ENCODE assay signal across 10 cellular contexts in genomic region chr20:63947638-63948456, GRCh38. TPM values are rescaled to one million over a fixed set of nuclear protein-coding genes. Genes with fewer than 3 reads are reported as not detected.
A peak's percentile ranks its signal among the peaks of the same experiment; 100 is the strongest.
DNase-seq lines count a peak whose midpoint lies in the region; ATAC-seq and TF ChIP-seq lines count a peak whose summit lies in the region.
"Had no signal": no experiment of that assay in that cellular context is flagged by ENCODE, and none has a peak within 500 bp of the region (broad histone marks: within the 10 kb centered on the region; RNA-seq: fewer than 3 reads in every experiment).

No MANE protein-coding gene starts in this region.

- H3K4me1 ChIP-seq in right cardiac atrium (ENCODE audit: control insufficient read depth, insufficient read depth, low read length) (peaks cover 14% of the 10 kb centered on the region), OCI-LY7 (ENCODE audit: insufficient read depth, low read length, poor library complexity, severe bottlenecking) (peaks cover 20% of the 10 kb centered on the region)

- no peaks in the 10 kb centered on the region for H3K27me3 Mint-ChIP-seq in stimulated activated naive B cell treated with anti-CD40 and anti-IgM and Interleukin-4, amounts not matched to agents 10 μg/mL and 1 μg/mL and 100 μg/mL, for 72 hours

- peak overlapping the region; percentile 91 for H3K27ac Mint-ChIP-seq in stimulated activated naive B cell treated with anti-CD40 and anti-IgM and Interleukin-4, amounts not matched to agents 10 μg/mL and 1 μg/mL and 100 μg/mL, for 72 hours

- no peak for TF ChIP-seq CTCF in OCI-LY7 (conservative IDR thresholded peaks at IDR 0.05; ENCODE audit: low read length)

- H3K9me3 ChIP-seq in right cardiac atrium (ENCODE audit: control insufficient read depth, low read length) (no peaks in the 10 kb centered on the region), OCI-LY7 (ENCODE audit: low read length) (no peaks in the 10 kb centered on the region)
- H3K9me3 ChIP-seq: left lung had no signal

- no TSS peak for BruUV-seq in OCI-LY7 (replicated peaks; lab: Mats Ljungman, UMichigan)

- H3K36me3 Mint-ChIP-seq in stimulated activated naive B cell treated with anti-CD40 and anti-IgM and Interleukin-4, amounts not matched to agents 10 μg/mL and 1 μg/mL and 100 μg/mL, for 72 hours: peaks cover 15 to 27% of the 10 kb centered on the region in 2 donors

- CTCF ChIA-PET in OCI-LY7 (lab: Charles Lee; ENCODE audit: unreplicated experiment): no interaction called here

- 42% methylated on average over 27 of the region's 27 CpGs for WGBS in right cardiac atrium

- H3K79me2 ChIP-seq in OCI-LY7 (ENCODE audit: insufficient read depth, low read depth, low read length): peaks cover 16% of the 10 kb centered on the region; the same call in 1 of the 2 replicates

- H3K4me3 Mint-ChIP-seq in stimulated activated naive B cell treated with anti-CD40 and anti-IgM and Interleukin-4, amounts not matched to agents 10 μg/mL and 1 μg/mL and 100 μg/mL, for 72 hours: peak overlapping the region; percentile 75 to 85

- ATAC-seq in right cardiac atrium: no peak
- ATAC-seq in stimulated activated naive B cell treated with anti-CD40 and anti-IgM and Interleukin-4, amounts not matched to agents 10 μg/mL and 1 μg/mL and 100 μg/mL, for 72 hours (replicated peaks): peak; percentile 75 to 77

- POLR2A ChIA-PET in OCI-LY7 (lab: Charles Lee): no interaction called here

- peak; percentile 52 for DNase-seq in DMS153 treated with DMSO at 0.1 percent for 48 hours (lab: John Stamatoyannopoulos, UW; ENCODE audit: unreplicated experiment)
- DNase-seq in DMS153 (lab: John Stamatoyannopoulos, UW): no peak
- peak; percentile 46 for DNase-seq in activated T-cell treated with anti-CD3 and anti-CD28 coated beads, Interleukin-2, amount 50 U/mL, for 1 hour
- peak; percentile 31 to 73 (median 70) for DNase-seq in right cardiac atrium
- no peak for DNase-seq in stimulated activated naive B cell treated with anti-CD40 and anti-IgM and Interleukin-4, amounts not matched to agents 10 μg/mL and 1 μg/mL and 100 μg/mL, for 72 hours
- no peak for DNase-seq in NCI-H510A treated with DMSO at 0.1 percent for 48 hours (lab: John Stamatoyannopoulos, UW)
- no peak for DNase-seq in OCI-LY7 (ENCODE audit: low spot score)
- no peak for DNase-seq in NCI-H526 treated with DMSO at 0.1 percent for 48 hours (lab: John Stamatoyannopoulos, UW)
- DNase-seq: 8988T had no signal

- no peaks in the 10 kb centered on the region for H3K27me3 ChIP-seq in right cardiac atrium (ENCODE audit: control insufficient read depth, insufficient read depth)
- H3K27me3 ChIP-seq: left lung had no signal

- H2AFZ ChIP-seq in OCI-LY7 (ENCODE audit: low read length): no peak overlapping the region

- no peaks in the 10 kb centered on the region for H3K9me3 Mint-ChIP-seq in stimulated activated naive B cell treated with anti-CD40 and anti-IgM and Interleukin-4, amounts not matched to agents 10 μg/mL and 1 μg/mL and 100 μg/mL, for 72 hours

- H3K4me2 ChIP-seq in OCI-LY7 (ENCODE audit: low read length): no peak overlapping the region

- H3K9me2 ChIP-seq in OCI-LY7 (ENCODE audit: insufficient read depth, low read length): no peaks in the 10 kb centered on the region

- intact Hi-C loops in right cardiac atrium (cut with DNase I) (no loop called here), OCI-LY7 (cut with micrococcal nuclease; ENCODE audit: unreplicated experiment) (no loop called here)

- H3K27ac ChIP-seq in right cardiac atrium (ENCODE audit: low read length) (peak overlapping the region; percentile 22), OCI-LY7 (ENCODE audit: low read depth, low read length, poor library complexity, severe bottlenecking) (no peak overlapping the region)

- no peaks in the 10 kb centered on the region for H4K20me1 ChIP-seq in OCI-LY7 (ENCODE audit: insufficient read depth, low read length)

- H3K4me3 ChIP-seq in right cardiac atrium (ENCODE audit: low read length): no peak overlapping the region
- no peak overlapping the region for H3K4me3 ChIP-seq in OCI-LY7 (ENCODE audit: low read depth, low read length, poor library complexity, severe bottlenecking)
- H3K4me3 ChIP-seq: left lung had no signal

- H3K36me3 ChIP-seq in OCI-LY7 (ENCODE audit: insufficient read depth, low read length): peaks cover 31% of the 10 kb centered on the region; the same call in 1 of the 2 replicates

- peaks cover 38 to 52% of the 10 kb centered on the region in 2 donors for H3K4me1 Mint-ChIP-seq in stimulated activated naive B cell treated with anti-CD40 and anti-IgM and Interleukin-4, amounts not matched to agents 10 μg/mL and 1 μg/mL and 100 μg/mL, for 72 hours

RNA-seq across cellular contexts. Expression of gene UCKL1, which starts 8.4 kb away (rescaled TPM):
- total RNA-seq in right cardiac atrium (10 to 100 TPM; 35.5 to 47.0 (median 44.0) TPM), OCI-LY7 (2022) (42.6 and 43.0 TPM in 2 replicates)
- polyA plus RNA-seq in right cardiac atrium: 36.5 TPM
- 19.8 and 25.6 TPM in 2 replicates for total RNA-seq in OCI-LY7 (2014; rRNA removed; shearing (Covaris generic))

RNA-seq across cellular contexts. Expression of gene ZNF512B, which starts 21.9 kb away (rescaled TPM):
- total RNA-seq in right cardiac atrium (10 to 100 TPM; 12.3 to 16.1 (median 13.6) TPM), OCI-LY7 (2022) (13.6 and 14.3 TPM in 2 replicates)
- polyA plus RNA-seq in right cardiac atrium: 9.8 TPM
- 5.6 and 7.2 TPM in 2 replicates for total RNA-seq in OCI-LY7 (2014; rRNA removed; shearing (Covaris generic))

RNA-seq across cellular contexts. Expression of gene SAMD10, which starts 31.6 kb away (rescaled TPM):
- 1 to 10 TPM; 3.3 to 4.9 (median 3.8) TPM for total RNA-seq in right cardiac atrium
- polyA plus RNA-seq in right cardiac atrium: 4.8 TPM
- 3.1 and 12.0 TPM in 2 replicates for total RNA-seq in OCI-LY7 (2014; rRNA removed; shearing (Covaris generic))
- 11.9 and 13.3 TPM in 2 replicates for total RNA-seq in OCI-LY7 (2022)

RNA-seq across cellular contexts. Expression of gene PRPF6, which starts 33.1 kb away (rescaled TPM):
- total RNA-seq in right cardiac atrium (10 to 100 TPM; 42.5 to 44.7 (median 43.5) TPM), OCI-LY7 (2022) (70.4 and 73.7 TPM in 2 replicates)
- 29.6 TPM for polyA plus RNA-seq in right cardiac atrium
- 45.1 and 61.5 TPM in 2 replicates for total RNA-seq in OCI-LY7 (2014; rRNA removed; shearing (Covaris generic))

RNA-seq across cellular contexts. Expression of gene DNAJC5, which starts 52.9 kb away (rescaled TPM):
- total RNA-seq in right cardiac atrium (10 to 100 TPM; 43.1 to 51.0 (median 49.9) TPM), OCI-LY7 (2022) (24.1 and 27.5 TPM in 2 replicates)
- 32.2 TPM for polyA plus RNA-seq in right cardiac atrium
- total RNA-seq in OCI-LY7 (2014; rRNA removed; shearing (Covaris generic)): 23.5 and 27.7 TPM in 2 replicates

Comparison
In these comparisons a context has a peak if more than half of its experiments do, and no peak if none do; other contexts are left out.
1. DNase-seq: peak in DMS153 treated with DMSO at 0.1 percent for 48 hours (single experiment), activated T-cell treated with anti-CD3 and anti-CD28 coated beads, Interleukin-2, amount 50 U/mL, for 1 hour (single experiment) and right cardiac atrium (3 of 3); none in DMS153 (single experiment), stimulated activated naive B cell treated with anti-CD40 and anti-IgM and Interleukin-4, amounts not matched to agents 10 μg/mL and 1 μg/mL and 100 μg/mL, for 72 hours (single experiment), NCI-H510A treated with DMSO at 0.1 percent for 48 hours (single experiment), OCI-LY7 (single experiment) and NCI-H526 treated with DMSO at 0.1 percent for 48 hours (single experiment).
2. ATAC-seq: peak in stimulated activated naive B cell treated with anti-CD40 and anti-IgM and Interleukin-4, amounts not matched to agents 10 μg/mL and 1 μg/mL and 100 μg/mL, for 72 hours (2 of 2); none in right cardiac atrium (0 of 2).